ENCODE assay signal across 31 cellular contexts in the genomic region with DNA sequence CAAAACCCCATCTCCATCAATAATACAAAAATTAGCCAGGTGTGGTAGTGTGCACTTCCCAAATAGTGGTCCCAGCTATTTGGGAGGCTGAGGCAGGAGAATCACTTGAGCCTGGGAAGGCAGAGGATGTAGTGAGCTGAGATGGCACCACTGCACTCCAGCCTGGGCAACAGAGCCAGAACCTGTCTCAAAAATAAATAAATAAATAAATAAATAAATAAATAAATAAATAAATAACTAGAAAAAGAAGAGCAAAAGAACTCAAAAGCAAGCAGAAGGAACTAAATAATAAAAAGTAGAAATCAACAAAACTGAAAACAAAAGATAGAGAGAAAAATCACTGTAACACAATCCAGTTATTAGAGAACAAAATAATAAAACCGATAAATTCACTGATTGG.
"Had no signal": no experiment of that assay in that cellular context is flagged by ENCODE, and none has a peak within 500 bp of the region (broad histone marks: within the 10 kb centered on the region; RNA-seq: fewer than 3 reads in every experiment).

No MANE protein-coding gene starts in this region.

- FAIRE-seq: astrocyte, TTC549 had no signal

- H3K27me3 ChIP-seq: adrenal gland, body of pancreas, brain microvascular endothelial cell, breast epithelium had no signal

- H3K4me1 ChIP-seq: adrenal gland, body of pancreas, breast epithelium had no signal

- H3K27ac ChIP-seq: adrenal gland, body of pancreas, brain microvascular endothelial cell, breast epithelium, VCaP had no signal

- ATAC-seq: activated CD8-positive, alpha-beta memory T cell treated with anti-CD3 and anti-CD28 coated beads, Interleukin-2, amount 10 ng/mL, durations not matched to agents 7 days and 5 days; activated CD8-positive, alpha-beta T cell treated with anti-CD3 and anti-CD28 coated beads, Interleukin-2, amount 10 ng/mL, durations not matched to agents 7 days and 5 days; activated naive CD8-positive, alpha-beta T cell treated with anti-CD3 and anti-CD28 coated beads, Interleukin-2, amount 50 U/mL, for 24 hours; body of pancreas had no signal

- H3K4me3 ChIP-seq: adrenal gland, body of pancreas, breast epithelium had no signal

- DNase-seq: activated B cell treated with CpG ODN at 0.5 μM for 24 hours; activated CD4-positive, alpha-beta memory T cell treated with anti-CD3 and anti-CD28 coated beads, Interleukin-2, amount 10 ng/mL, durations not matched to agents 7 days and 5 days; activated CD4-positive, alpha-beta T cell treated with anti-CD3 and anti-CD28 coated beads for 4 hours; activated CD4-positive, alpha-beta T cell treated with anti-CD3 and anti-CD28 coated beads, Interleukin-2, amount 10 ng/mL, durations not matched to agents 24 days and 14 days; activated CD4-positive, alpha-beta T cell treated with anti-CD3 and anti-CD28 coated beads, Interleukin-2, amount 50 U/mL, for 48 hours; activated CD4-positive, CD25-positive, alpha-beta regulatory T cell treated with anti-CD3 and anti-CD28 coated beads, Interleukin-2, amount 50 U/mL, for 72 hours; activated CD8-positive, alpha-beta memory T cell treated with anti-CD3 and anti-CD28 coated beads for 24 hours; activated CD8-positive, alpha-beta memory T cell treated with anti-CD3 and anti-CD28 coated beads, Interleukin-2, amount 10 ng/mL, durations not matched to agents 7 days and 5 days; activated CD8-positive, alpha-beta memory T cell treated with anti-CD3 and anti-CD28 coated beads, Interleukin-2, amount 50 U/mL, for 48 hours; activated CD8-positive, alpha-beta T cell treated with anti-CD3 and anti-CD28 coated beads, Interleukin-2, amount 10 ng/mL, durations not matched to agents 7 days and 5 days; activated effector memory CD4-positive, alpha-beta T cell treated with Interleukin-2 at 50 U/mL for 16 hours; activated gamma-delta T cell; activated naive CD4-positive, alpha-beta T cell treated with anti-CD3 and anti-CD28 coated beads, Interleukin-2, amount 10 ng/mL, durations not matched to agents 7 days and 5 days; activated naive CD4-positive, alpha-beta T cell treated with Interleukin-2 at 50 U/mL for 16 hours; activated naive CD8-positive, alpha-beta T cell treated with anti-CD3 and anti-CD28 coated beads, Interleukin-2, amount 10 ng/mL, durations not matched to agents 7 days and 5 days; activated naive CD8-positive, alpha-beta T cell treated with anti-CD3 and anti-CD28 coated beads, Interleukin-2, amount 50 U/mL, for 24 hours; activated T-cell treated with anti-CD3 and anti-CD28 coated beads, Interleukin-2, amount 50 U/mL, for 24 hours; activated T-cell treated with anti-CD3 and anti-CD28 coated beads, Interleukin-2, amount 50 U/mL, for 48 hours; adrenal gland; amniotic stem cell; aorta; body of pancreas; brain microvascular endothelial cell; central memory CD4-positive, alpha-beta T cell; T-helper 1 cell; T-helper 2 cell; T-helper 9 cell had no signal
